In genomic region chr10:117662126-117662525, GRCh38 we compare ENCODE assay signal across 17 cellular contexts.
"Had no signal": no experiment of that assay in that cellular context is flagged by ENCODE, and none has a peak within 500 bp of the region (broad histone marks: within the 10 kb centered on the region; RNA-seq: fewer than 3 reads in every experiment).

No MANE protein-coding gene starts in this region.

- H3K36me3 ChIP-seq: breast epithelium, ovary, sigmoid colon, tibial nerve, vagina had no signal

- DNase-seq: activated naive CD4-positive, alpha-beta T cell treated with Interleukin-2 at 50 U/mL for 16 hours; activated T-cell treated with anti-CD3 and anti-CD28 coated beads for 4 hours; anterior cingulate cortex; cerebellar nuclear complex; left ventricle myocardium superior; mesendoderm; ovary; sigmoid colon; substantia nigra; T-helper 1 cell; T1000 had no signal

- H3K9me3 Mint-ChIP-seq: neural crest cell had no signal

- H3K27ac Mint-ChIP-seq: stimulated activated effector memory CD8-positive, alpha-beta T cell treated with anti-CD3 and anti-CD28 coated beads, Interleukin-12 subunit alpha, Interleukin-12 subunit beta, amount 100 ng/mL, for 72 hours had no signal

- H3K9me3 ChIP-seq: breast epithelium, ovary, sigmoid colon, tibial nerve, vagina had no signal

- H3K27ac ChIP-seq: breast epithelium, ovary, sigmoid colon, tibial nerve, vagina had no signal

- H3K27me3 ChIP-seq: breast epithelium, ovary, sigmoid colon, tibial nerve, vagina had no signal

- H3K36me3 Mint-ChIP-seq: stimulated activated effector memory CD8-positive, alpha-beta T cell treated with anti-CD3 and anti-CD28 coated beads, Interleukin-12 subunit alpha, Interleukin-12 subunit beta, amount 100 ng/mL, for 72 hours had no signal

- H3K4me1 ChIP-seq: breast epithelium, tibial nerve, vagina had no signal

- H3K4me3 ChIP-seq: breast epithelium, ovary, sigmoid colon, tibial nerve, vagina had no signal

- H3K4me3 Mint-ChIP-seq: neural crest cell; stimulated activated effector memory CD8-positive, alpha-beta T cell treated with anti-CD3 and anti-CD28 coated beads, Interleukin-12 subunit alpha, Interleukin-12 subunit beta, amount 100 ng/mL, for 72 hours had no signal

- ATAC-seq: activated CD4-positive, CD25-positive, alpha-beta regulatory T cell treated with anti-CD3 and anti-CD28 coated beads, Interleukin-2, amount 50 U/mL, for 24 hours; left ventricle myocardium superior; stimulated activated effector memory CD8-positive, alpha-beta T cell treated with anti-CD3 and anti-CD28 coated beads, Interleukin-12 subunit alpha, Interleukin-12 subunit beta, amount 100 ng/mL, for 72 hours had no signal
